In the genomic region with DNA sequence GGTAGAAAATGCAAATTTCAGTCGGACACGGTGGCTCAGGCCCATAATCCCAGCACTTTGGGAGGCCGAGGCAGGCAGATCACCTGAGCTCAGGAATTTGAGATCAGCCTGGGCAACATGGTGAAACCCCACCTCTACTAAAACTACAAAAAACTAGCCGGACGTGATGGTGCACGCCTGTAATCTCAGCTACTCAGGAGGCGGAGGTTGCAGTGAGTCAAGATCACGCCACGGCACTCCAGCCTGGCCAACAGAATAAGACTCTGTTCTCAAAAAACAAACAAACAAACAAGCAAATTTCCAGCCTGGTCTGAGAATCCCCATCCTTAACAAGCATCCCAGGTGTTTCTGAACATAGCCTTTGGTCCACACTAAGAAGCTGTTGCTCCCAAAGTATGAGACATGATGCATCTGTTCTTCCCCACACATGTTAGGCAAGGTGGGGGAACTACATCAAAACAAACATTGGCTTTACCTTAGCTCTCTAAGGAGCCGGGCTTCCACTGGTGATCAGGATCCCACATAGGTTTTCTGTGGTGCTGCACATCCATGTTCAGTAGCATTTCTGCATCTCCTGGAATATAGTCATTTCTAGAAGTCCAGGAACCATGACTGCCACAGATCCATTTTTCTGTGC, we compare ENCODE assay signal across 16 cellular contexts.
DNase-seq lines count a peak whose midpoint lies in the region; ATAC-seq and TF ChIP-seq lines count a peak whose summit lies in the region.
"Had no signal": no experiment of that assay in that cellular context is flagged by ENCODE, and none has a peak within 500 bp of the region (broad histone marks: within the 10 kb centered on the region; RNA-seq: fewer than 3 reads in every experiment).

No MANE protein-coding gene starts in this region.

- H3F3A ChIP-seq in DOHH2 (ENCODE audit: control insufficient read depth, insufficient read depth): peaks cover 12% of the 10 kb centered on the region; the same call in 1 of the 2 replicates
- no peaks in the 10 kb centered on the region for H3F3A ChIP-seq in MM.1S (ENCODE audit: insufficient read depth, low read length)
- peaks cover 9% of the 10 kb centered on the region for H3F3A ChIP-seq in smooth muscle cell (ENCODE audit: low read depth)

- TF ChIP-seq CTCF in DOHH2 (IDR thresholded peaks at IDR 0.05; ENCODE audit: low read depth, low read length, poor library complexity, severe bottlenecking) (no peak), MM.1S (IDR thresholded peaks at IDR 0.05; ENCODE audit: low read length) (no peak), smooth muscle cell (IDR thresholded peaks at IDR 0.05; ENCODE audit: borderline replicate concordance, insufficient read depth, poor library complexity, severe bottlenecking) (no peak)

- H4K20me1 ChIP-seq in DOHH2 (ENCODE audit: control insufficient read depth, insufficient read depth, low read depth, low read length) (no peaks in the 10 kb centered on the region; the same call in 1 of the 2 replicates), MM.1S (ENCODE audit: insufficient read depth, low read length) (no peaks in the 10 kb centered on the region), smooth muscle cell (ENCODE audit: low read depth) (no peaks in the 10 kb centered on the region)

- H2AFZ ChIP-seq in MM.1S (ENCODE audit: low read length) (no peak overlapping the region), smooth muscle cell (ENCODE audit: low read depth) (no peak overlapping the region)

- H3K9me3 ChIP-seq in DOHH2 (ENCODE audit: control insufficient read depth, insufficient read depth, low read length) (no peaks in the 10 kb centered on the region), MM.1S (replicated peaks; ENCODE audit: insufficient read depth, low read length) (no peaks in the 10 kb centered on the region), smooth muscle cell (replicated peaks; ENCODE audit: low read depth) (no peaks in the 10 kb centered on the region), SJCRH30 (replicated peaks) (no peaks in the 10 kb centered on the region)
- H3K9me3 ChIP-seq: MG63 had no signal

- H3K4me2 ChIP-seq in DOHH2 (ENCODE audit: low read length): peak overlapping the region; percentile 43
- H3K4me2 ChIP-seq in MM.1S (ENCODE audit: low read depth, low read length): no peak overlapping the region
- no peak overlapping the region for H3K4me2 ChIP-seq in smooth muscle cell

- DNase-seq in MM.1S (no peak), smooth muscle cell (lab: John Stamatoyannopoulos, UW; ENCODE audit: unreplicated experiment) (no peak), SJCRH30 (no peak)
- DNase-seq: activated gamma-delta T cell; brain microvascular endothelial cell; effector CD8-positive, alpha-beta T cell; mesendoderm; MG63; NCI-H2081; NCI-H82; stimulated activated CD4-positive, alpha-beta T cell treated with anti-CD3 and anti-CD28 coated beads, Interleukin-12 subunit alpha, Interleukin-12 subunit beta, amount 100 ng/mL, for 4 hours had no signal

- H3K27ac ChIP-seq in DOHH2 (ENCODE audit: low read depth, low read length): peak overlapping the region; percentile 13; the same call in 1 of the 2 replicates
- H3K27ac ChIP-seq in MM.1S (ENCODE audit: low read length): peak overlapping the region; percentile 4; the same call in 1 of the 2 replicates
- H3K27ac ChIP-seq in smooth muscle cell (ENCODE audit: low read depth): peak overlapping the region; percentile 91
- no peak overlapping the region for H3K27ac ChIP-seq in SJCRH30
- H3K27ac ChIP-seq: brain microvascular endothelial cell, C4-2B had no signal

- H3K79me2 ChIP-seq in DOHH2 (ENCODE audit: control insufficient read depth, low read length) (no peaks in the 10 kb centered on the region), MM.1S (ENCODE audit: low read length) (no peaks in the 10 kb centered on the region), smooth muscle cell (ENCODE audit: low read depth) (no peaks in the 10 kb centered on the region)

- H3K27me3 ChIP-seq in DOHH2 (ENCODE audit: control insufficient read depth, low read length): no peaks in the 10 kb centered on the region
- H3K27me3 ChIP-seq in MM.1S (replicated peaks; ENCODE audit: insufficient read depth, low read length): no peaks in the 10 kb centered on the region
- no peaks in the 10 kb centered on the region for H3K27me3 ChIP-seq in smooth muscle cell (ENCODE audit: low read depth)
- H3K27me3 ChIP-seq in SJCRH30: no peaks in the 10 kb centered on the region
- H3K27me3 ChIP-seq: brain microvascular endothelial cell, MG63 had no signal

- H3K36me3 ChIP-seq in DOHH2 (ENCODE audit: control insufficient read depth, low read length) (peaks cover 43% of the 10 kb centered on the region), MM.1S (replicated peaks; ENCODE audit: insufficient read depth, low read length) (no peaks in the 10 kb centered on the region), smooth muscle cell (ENCODE audit: low read depth) (no peaks in the 10 kb centered on the region), SJCRH30 (no peaks in the 10 kb centered on the region)

- no peak overlapping the region for H3K4me3 ChIP-seq in DOHH2 (ENCODE audit: low read length)
- H3K4me3 ChIP-seq in MM.1S (ENCODE audit: low read length): no peak overlapping the region
- no peak overlapping the region for H3K4me3 ChIP-seq in smooth muscle cell
- no peak overlapping the region for H3K4me3 ChIP-seq in SJCRH30
- H3K4me3 ChIP-seq: MG63 had no signal

- peaks cover 37% of the 10 kb centered on the region for H3K4me1 ChIP-seq in DOHH2 (ENCODE audit: control insufficient read depth, low read length)
- H3K4me1 ChIP-seq in MM.1S (ENCODE audit: low read length): peaks cover 25% of the 10 kb centered on the region
- H3K4me1 ChIP-seq in smooth muscle cell (ENCODE audit: low read depth): peaks cover 7% of the 10 kb centered on the region
- H3K4me1 ChIP-seq in SJCRH30: peaks cover 29% of the 10 kb centered on the region

- ATAC-seq in esophagus mucosa: peak; percentile 33
- ATAC-seq in HG02571 (IDR thresholded peaks at IDR 0.05; ENCODE audit: unreplicated experiment): no peak
- no peak for ATAC-seq in GM21786 (IDR thresholded peaks at IDR 0.05; ENCODE audit: unreplicated experiment)

- H3K9me2 ChIP-seq in DOHH2 (replicated peaks; ENCODE audit: control insufficient read depth, low read length): no peaks in the 10 kb centered on the region
- no peaks in the 10 kb centered on the region for H3K9me2 ChIP-seq in MM.1S (replicated peaks; ENCODE audit: insufficient read depth, low read length)

- H3K9ac ChIP-seq in MM.1S (ENCODE audit: low read length) (no peak overlapping the region), smooth muscle cell (ENCODE audit: low read depth) (no peak overlapping the region)

- WGBS in smooth muscle cell (ENCODE audit: low lambda C conversion rate): 86% methylated on average over 10 of the region's 10 CpGs
